Comparison of ENCODE assay signal across 13 cellular contexts in genomic region chr6:9126845-9127560, GRCh38.
DNase-seq lines count a peak whose midpoint lies in the region; ATAC-seq and TF ChIP-seq lines count a peak whose summit lies in the region.
"Had no signal": no experiment of that assay in that cellular context is flagged by ENCODE, and none has a peak within 500 bp of the region (broad histone marks: within the 10 kb centered on the region; RNA-seq: fewer than 3 reads in every experiment).

No MANE protein-coding gene starts in this region.

- no peak overlapping the region for H3K4me3 Mint-ChIP-seq in activated CD8-positive, alpha-beta T cell treated with anti-CD3 and anti-CD28 coated beads for 36 hours
- H3K4me3 Mint-ChIP-seq: activated B cell treated with CpG ODN at 0.5 μM for 24 hours; activated T-helper 17 cell treated with anti-CD3 and anti-CD28 coated beads, Interleukin-2, amount 50 U/mL, for 72 hours; CD4-positive, alpha-beta T cell had no signal

- DNase-seq in AG08395 (ENCODE audit: low spot score) (peak; percentile 45), HT1080 (ENCODE audit: low read depth) (peak; percentile 92), SW480 (ENCODE audit: low spot score) (peak; percentile 51), fibroblast of villous mesenchyme (ENCODE audit: low read depth) (peak; percentile 34), NCI-H1694 (lab: John Stamatoyannopoulos, UW) (no peak)
- DNase-seq in activated CD8-positive, alpha-beta T cell treated with anti-CD3 and anti-CD28 coated beads for 36 hours, result no peak
- DNase-seq: activated B cell treated with CpG ODN at 0.5 μM for 24 hours; CD4-positive, alpha-beta T cell; heart right ventricle; NCI-H1417 treated with DMSO at 0.1 percent for 48 hours had no signal

- no peak overlapping the region for H3K27ac Mint-ChIP-seq in activated CD8-positive, alpha-beta T cell treated with anti-CD3 and anti-CD28 coated beads for 36 hours
- H3K27ac Mint-ChIP-seq: activated B cell treated with CpG ODN at 0.5 μM for 24 hours; activated T-helper 17 cell treated with anti-CD3 and anti-CD28 coated beads, Interleukin-2, amount 50 U/mL, for 72 hours; CD4-positive, alpha-beta T cell had no signal

- H3K4me1 Mint-ChIP-seq in activated CD8-positive, alpha-beta T cell treated with anti-CD3 and anti-CD28 coated beads for 36 hours (ENCODE audit: low read depth), result no peaks in the 10 kb centered on the region
- H3K4me1 Mint-ChIP-seq: activated B cell treated with CpG ODN at 0.5 μM for 24 hours; activated T-helper 17 cell treated with anti-CD3 and anti-CD28 coated beads, Interleukin-2, amount 50 U/mL, for 72 hours had no signal

- no peaks in the 10 kb centered on the region for H3K36me3 Mint-ChIP-seq in activated CD8-positive, alpha-beta T cell treated with anti-CD3 and anti-CD28 coated beads for 36 hours (ENCODE audit: low read depth)

- POLR2A ChIA-PET in activated CD8-positive, alpha-beta T cell treated with anti-CD3 and anti-CD28 coated beads for 36 hours (lab: Charles Lee), result no interaction called here

- H3K9me3 Mint-ChIP-seq in activated CD8-positive, alpha-beta T cell treated with anti-CD3 and anti-CD28 coated beads for 36 hours, result peaks cover 1% of the 10 kb centered on the region
- H3K9me3 Mint-ChIP-seq: CD4-positive, alpha-beta T cell had no signal

- TF ChIP-seq CTCF in fibroblast of villous mesenchyme (IDR thresholded peaks at IDR 0.05; ENCODE audit: insufficient read depth, low read depth, low read length), result no peak
- no peak for TF ChIP-seq CTCF in activated CD8-positive, alpha-beta T cell treated with anti-CD3 and anti-CD28 coated beads for 36 hours (IDR thresholded peaks at IDR 0.05)

- no peak for ATAC-seq in activated CD8-positive, alpha-beta T cell treated with anti-CD3 and anti-CD28 coated beads for 36 hours
- ATAC-seq in HG03571 (IDR thresholded peaks at IDR 0.05; ENCODE audit: unreplicated experiment) (no peak), GM21786 (IDR thresholded peaks at IDR 0.05; ENCODE audit: unreplicated experiment) (no peak)
- ATAC-seq: activated T-helper 17 cell treated with anti-CD3 and anti-CD28 coated beads, Interleukin-2, amount 50 U/mL, for 72 hours; heart right ventricle had no signal

- intact Hi-C loops in activated CD8-positive, alpha-beta T cell treated with anti-CD3 and anti-CD28 coated beads for 36 hours (cut with micrococcal nuclease), result no loop called here

- H3K4me3 ChIP-seq in fibroblast of villous mesenchyme (ENCODE audit: low read depth, low read length), result no peak overlapping the region
- H3K4me3 ChIP-seq: heart right ventricle had no signal

- no peaks in the 10 kb centered on the region for H3K27me3 Mint-ChIP-seq in activated CD8-positive, alpha-beta T cell treated with anti-CD3 and anti-CD28 coated beads for 36 hours
- H3K27me3 Mint-ChIP-seq: activated B cell treated with CpG ODN at 0.5 μM for 24 hours; activated T-helper 17 cell treated with anti-CD3 and anti-CD28 coated beads, Interleukin-2, amount 50 U/mL, for 72 hours had no signal

- CTCF ChIA-PET in activated CD8-positive, alpha-beta T cell treated with anti-CD3 and anti-CD28 coated beads for 36 hours (lab: Charles Lee), result no interaction called here

Comparison
In these comparisons a context has a peak if more than half of its experiments do, and no peak if none do; other contexts are left out.
1. DNase-seq: peak in AG08395 (single experiment), HT1080 (single experiment), SW480 (single experiment) and fibroblast of villous mesenchyme (single experiment); none in activated CD8-positive, alpha-beta T cell treated with anti-CD3 and anti-CD28 coated beads for 36 hours (single experiment) and NCI-H1694 (single experiment).